Comparison of ENCODE assay signal across 1 cellular context in genomic region chr5:134370871-134371833, GRCh38.
TF ChIP-seq lines count a peak whose summit lies in the region.

Gene UBE2B, plus strand, starts transcription at chr5:134371569. Its CDS starts 27 bp downstream, at chr5:134371596.

TF ChIP-seq in K562, 482 proteins besides CTCF, POLR2A, EP300 and RAD21 (continued from another document and continues in another):
- peak; percentile 82 for TF ChIP-seq LEF1 (IDR thresholded peaks at IDR 0.05)
- TF ChIP-seq POLR2B (IDR thresholded peaks at IDR 0.05; ENCODE audit: low read depth, partially characterized antibody), result peak; percentile 55
- no peak for TF ChIP-seq SMARCB1 (IDR thresholded peaks at IDR 0.05; ENCODE audit: insufficient read length, low read depth)
- TF ChIP-seq STAG1 (CRISPR knock-in tag; IDR thresholded peaks at IDR 0.05; ENCODE audit: borderline replicate concordance), result no peak
- TF ChIP-seq ZNF766 (CRISPR knock-in tag; conservative IDR thresholded peaks at IDR 0.05), result no peak; the same call in 1 of the 2 replicates
- TF ChIP-seq NCOA1 (IDR thresholded peaks at IDR 0.05; ENCODE audit: low read depth), result peak; percentile 62
- TF ChIP-seq NCOA6 (IDR thresholded peaks at IDR 0.05), result no peak
- TF ChIP-seq CBX8 (IDR thresholded peaks at IDR 0.05; ENCODE audit: borderline replicate concordance, extremely low read depth, low read depth, low read length, poor library complexity, severe bottlenecking), result no peak
- TF ChIP-seq ZBTB8A (IDR thresholded peaks at IDR 0.05; ENCODE audit: partially characterized antibody), result no peak
- TF ChIP-seq, protein P1, sequence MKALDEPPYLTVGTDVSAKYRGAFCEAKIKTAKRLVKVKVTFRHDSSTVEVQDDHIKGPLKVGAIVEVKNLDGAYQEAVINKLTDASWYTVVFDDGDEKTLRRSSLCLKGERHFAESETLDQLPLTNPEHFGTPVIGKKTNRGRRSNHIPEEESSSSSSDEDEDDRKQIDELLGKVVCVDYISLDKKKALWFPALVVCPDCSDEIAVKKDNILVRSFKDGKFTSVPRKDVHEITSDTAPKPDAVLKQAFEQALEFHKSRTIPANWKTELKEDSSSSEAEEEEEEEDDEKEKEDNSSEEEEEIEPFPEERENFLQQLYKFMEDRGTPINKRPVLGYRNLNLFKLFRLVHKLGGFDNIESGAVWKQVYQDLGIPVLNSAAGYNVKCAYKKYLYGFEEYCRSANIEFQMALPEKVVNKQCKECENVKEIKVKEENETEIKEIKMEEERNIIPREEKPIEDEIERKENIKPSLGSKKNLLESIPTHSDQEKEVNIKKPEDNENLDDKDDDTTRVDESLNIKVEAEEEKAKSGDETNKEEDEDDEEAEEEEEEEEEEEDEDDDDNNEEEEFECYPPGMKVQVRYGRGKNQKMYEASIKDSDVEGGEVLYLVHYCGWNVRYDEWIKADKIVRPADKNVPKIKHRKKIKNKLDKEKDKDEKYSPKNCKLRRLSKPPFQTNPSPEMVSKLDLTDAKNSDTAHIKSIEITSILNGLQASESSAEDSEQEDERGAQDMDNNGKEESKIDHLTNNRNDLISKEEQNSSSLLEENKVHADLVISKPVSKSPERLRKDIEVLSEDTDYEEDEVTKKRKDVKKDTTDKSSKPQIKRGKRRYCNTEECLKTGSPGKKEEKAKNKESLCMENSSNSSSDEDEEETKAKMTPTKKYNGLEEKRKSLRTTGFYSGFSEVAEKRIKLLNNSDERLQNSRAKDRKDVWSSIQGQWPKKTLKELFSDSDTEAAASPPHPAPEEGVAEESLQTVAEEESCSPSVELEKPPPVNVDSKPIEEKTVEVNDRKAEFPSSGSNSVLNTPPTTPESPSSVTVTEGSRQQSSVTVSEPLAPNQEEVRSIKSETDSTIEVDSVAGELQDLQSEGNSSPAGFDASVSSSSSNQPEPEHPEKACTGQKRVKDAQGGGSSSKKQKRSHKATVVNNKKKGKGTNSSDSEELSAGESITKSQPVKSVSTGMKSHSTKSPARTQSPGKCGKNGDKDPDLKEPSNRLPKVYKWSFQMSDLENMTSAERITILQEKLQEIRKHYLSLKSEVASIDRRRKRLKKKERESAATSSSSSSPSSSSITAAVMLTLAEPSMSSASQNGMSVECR (CRISPR knock-in tag; IDR thresholded peaks at IDR 0.05), result 0 out of 2 replicates have a peak, but pooled peaks have one; percentile 73
- TF ChIP-seq CBFB (CRISPR knock-in tag; IDR thresholded peaks at IDR 0.05), result no peak
- TF ChIP-seq PYGO2 (tag; IDR thresholded peaks at IDR 0.05), result no peak
- TF ChIP-seq ID3 (CRISPR knock-in tag; IDR thresholded peaks at IDR 0.05), result no peak
- TF ChIP-seq ID3 (tag; IDR thresholded peaks at IDR 0.05), result 0 out of 2 replicates have a peak, but pooled peaks have one; percentile 75
- peak; percentile 87 for TF ChIP-seq NR2C1 (IDR thresholded peaks at IDR 0.05)
- TF ChIP-seq NR2C1 (tag; IDR thresholded peaks at IDR 0.05), result peak; percentile 46; the same call in 1 of the 2 replicates
- 0 out of 4 replicates have a peak, but pooled peaks of 1 of the 2 experiments have one; percentile 15 for TF ChIP-seq SRF (CRISPR knock-in tag; IDR thresholded peaks at IDR 0.05)
- TF ChIP-seq ZNF589 (CRISPR knock-in tag; IDR thresholded peaks at IDR 0.05; ENCODE audit: low read depth), result no peak; the same call in 1 of the 2 replicates
- TF ChIP-seq, protein P2, sequence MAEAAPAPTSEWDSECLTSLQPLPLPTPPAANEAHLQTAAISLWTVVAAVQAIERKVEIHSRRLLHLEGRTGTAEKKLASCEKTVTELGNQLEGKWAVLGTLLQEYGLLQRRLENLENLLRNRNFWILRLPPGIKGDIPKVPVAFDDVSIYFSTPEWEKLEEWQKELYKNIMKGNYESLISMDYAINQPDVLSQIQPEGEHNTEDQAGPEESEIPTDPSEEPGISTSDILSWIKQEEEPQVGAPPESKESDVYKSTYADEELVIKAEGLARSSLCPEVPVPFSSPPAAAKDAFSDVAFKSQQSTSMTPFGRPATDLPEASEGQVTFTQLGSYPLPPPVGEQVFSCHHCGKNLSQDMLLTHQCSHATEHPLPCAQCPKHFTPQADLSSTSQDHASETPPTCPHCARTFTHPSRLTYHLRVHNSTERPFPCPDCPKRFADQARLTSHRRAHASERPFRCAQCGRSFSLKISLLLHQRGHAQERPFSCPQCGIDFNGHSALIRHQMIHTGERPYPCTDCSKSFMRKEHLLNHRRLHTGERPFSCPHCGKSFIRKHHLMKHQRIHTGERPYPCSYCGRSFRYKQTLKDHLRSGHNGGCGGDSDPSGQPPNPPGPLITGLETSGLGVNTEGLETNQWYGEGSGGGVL (CRISPR knock-in tag; IDR thresholded peaks at IDR 0.05), result no peak
- no peak for TF ChIP-seq ZNF12 (CRISPR knock-in tag; IDR thresholded peaks at IDR 0.05)
- TF ChIP-seq PRPF4 (IDR thresholded peaks at IDR 0.05; ENCODE audit: insufficient read depth, low read depth, low read length, poor library complexity, severe bottlenecking), result no peak
- peak; percentile 25; the same call in 1 of the 2 replicates for TF ChIP-seq ILF3 (IDR thresholded peaks at IDR 0.05; ENCODE audit: borderline replicate concordance)
- TF ChIP-seq HDAC8 (tag; IDR thresholded peaks at IDR 0.05), result peak; percentile 62; the same call in 1 of the 2 replicates
- TF ChIP-seq ZNF583 (CRISPR knock-in tag; IDR thresholded peaks at IDR 0.05), result no peak
- TF ChIP-seq GABPB2 (CRISPR knock-in tag; conservative IDR thresholded peaks at IDR 0.05), result no peak
- peak; percentile 64; the same call in 1 of the 2 replicates for TF ChIP-seq MEF2D (tag; conservative IDR thresholded peaks at IDR 0.05; ENCODE audit: low read depth)
- peak; percentile 97 for TF ChIP-seq MBD2 (IDR thresholded peaks at IDR 0.05; ENCODE audit: borderline replicate concordance, low read depth)
- no peak; the same call in 1 of the 2 replicates for TF ChIP-seq ELF4 (CRISPR knock-in tag; IDR thresholded peaks at IDR 0.05)
- TF ChIP-seq ETV6 (IDR thresholded peaks at IDR 0.05; ENCODE audit: borderline replicate concordance in 1 of 2, low read depth in 2 of 2, low read length in 1 of 2), result no peak
- TF ChIP-seq ETV6 (CRISPR knock-in tag; IDR thresholded peaks at IDR 0.05; ENCODE audit: borderline replicate concordance), result no peak
- TF ChIP-seq TBL1XR1 (IDR thresholded peaks at IDR 0.05; ENCODE audit: low read length in 2 of 2), result no peak
- peak; percentile 91 for TF ChIP-seq SREBF1 (IDR thresholded peaks at IDR 0.05; ENCODE audit: borderline replicate concordance, low read depth, low read length)
- TF ChIP-seq NBN (IDR thresholded peaks at IDR 0.05; ENCODE audit: low read depth), result peak; percentile 49; the same call in 1 of the 2 replicates
- no peak for TF ChIP-seq ZHX1 (conservative IDR thresholded peaks at IDR 0.05; ENCODE audit: low read length)
- peak; percentile 91 for TF ChIP-seq RBFOX2 (IDR thresholded peaks at IDR 0.05; ENCODE audit: low read depth, low read length)
- no peak for TF ChIP-seq POU5F1 (IDR thresholded peaks at IDR 0.05; ENCODE audit: borderline replicate concordance, low read depth, low read length, partially characterized antibody)
- peak; percentile 87 for TF ChIP-seq FOXM1 (IDR thresholded peaks at IDR 0.05; ENCODE audit: low read depth)
- no peak; the same call in 1 of the 2 replicates for TF ChIP-seq FOXM1 (CRISPR knock-in tag; IDR thresholded peaks at IDR 0.05; ENCODE audit: low read depth)
- TF ChIP-seq PREB (CRISPR knock-in tag; IDR thresholded peaks at IDR 0.05), result no peak
- no peak for TF ChIP-seq SNRNP70 (optimal IDR thresholded peaks at IDR 0.05; ENCODE audit: low read depth, low read length)
- no peak for TF ChIP-seq MCM5 (IDR thresholded peaks at IDR 0.05; ENCODE audit: low read depth)
- peak; percentile 76 for TF ChIP-seq FOSL1 (tag; conservative IDR thresholded peaks at IDR 0.05)
- TF ChIP-seq ZNF23 (CRISPR knock-in tag; IDR thresholded peaks at IDR 0.05), result no peak
- TF ChIP-seq MAX (CRISPR knock-in tag; IDR thresholded peaks at IDR 0.05), result peak; percentile 95
- TF ChIP-seq, protein P3, sequence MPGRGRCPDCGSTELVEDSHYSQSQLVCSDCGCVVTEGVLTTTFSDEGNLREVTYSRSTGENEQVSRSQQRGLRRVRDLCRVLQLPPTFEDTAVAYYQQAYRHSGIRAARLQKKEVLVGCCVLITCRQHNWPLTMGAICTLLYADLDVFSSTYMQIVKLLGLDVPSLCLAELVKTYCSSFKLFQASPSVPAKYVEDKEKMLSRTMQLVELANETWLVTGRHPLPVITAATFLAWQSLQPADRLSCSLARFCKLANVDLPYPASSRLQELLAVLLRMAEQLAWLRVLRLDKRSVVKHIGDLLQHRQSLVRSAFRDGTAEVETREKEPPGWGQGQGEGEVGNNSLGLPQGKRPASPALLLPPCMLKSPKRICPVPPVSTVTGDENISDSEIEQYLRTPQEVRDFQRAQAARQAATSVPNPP (IDR thresholded peaks at IDR 0.05; ENCODE audit: borderline replicate concordance, insufficient read depth, insufficient read length), result no peak
- TF ChIP-seq, protein P4, sequence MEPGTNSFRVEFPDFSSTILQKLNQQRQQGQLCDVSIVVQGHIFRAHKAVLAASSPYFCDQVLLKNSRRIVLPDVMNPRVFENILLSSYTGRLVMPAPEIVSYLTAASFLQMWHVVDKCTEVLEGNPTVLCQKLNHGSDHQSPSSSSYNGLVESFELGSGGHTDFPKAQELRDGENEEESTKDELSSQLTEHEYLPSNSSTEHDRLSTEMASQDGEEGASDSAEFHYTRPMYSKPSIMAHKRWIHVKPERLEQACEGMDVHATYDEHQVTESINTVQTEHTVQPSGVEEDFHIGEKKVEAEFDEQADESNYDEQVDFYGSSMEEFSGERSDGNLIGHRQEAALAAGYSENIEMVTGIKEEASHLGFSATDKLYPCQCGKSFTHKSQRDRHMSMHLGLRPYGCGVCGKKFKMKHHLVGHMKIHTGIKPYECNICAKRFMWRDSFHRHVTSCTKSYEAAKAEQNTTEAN (CRISPR knock-in tag; IDR thresholded peaks at IDR 0.05), result peak; percentile 46; the same call in 1 of the 2 replicates
- peak; percentile 95 for TF ChIP-seq SMAD4 (CRISPR knock-in tag; conservative IDR thresholded peaks at IDR 0.05)
- TF ChIP-seq YY1 (IDR thresholded peaks at IDR 0.05; ENCODE audit: borderline replicate concordance in 1 of 3, control insufficient read depth in 1 of 3, extremely low read depth in 1 of 3, insufficient read depth in 3 of 3, insufficient read length in 1 of 3, insufficient replicate concordance in 2 of 3, low read depth in 1 of 3, low read length in 2 of 3), result peak in 2 of 3 experiments; percentile 31 to 56
- peak; percentile 87; the same call in 1 of the 2 replicates for TF ChIP-seq LCOR (CRISPR knock-in tag; IDR thresholded peaks at IDR 0.05)
- TF ChIP-seq, protein P5, sequence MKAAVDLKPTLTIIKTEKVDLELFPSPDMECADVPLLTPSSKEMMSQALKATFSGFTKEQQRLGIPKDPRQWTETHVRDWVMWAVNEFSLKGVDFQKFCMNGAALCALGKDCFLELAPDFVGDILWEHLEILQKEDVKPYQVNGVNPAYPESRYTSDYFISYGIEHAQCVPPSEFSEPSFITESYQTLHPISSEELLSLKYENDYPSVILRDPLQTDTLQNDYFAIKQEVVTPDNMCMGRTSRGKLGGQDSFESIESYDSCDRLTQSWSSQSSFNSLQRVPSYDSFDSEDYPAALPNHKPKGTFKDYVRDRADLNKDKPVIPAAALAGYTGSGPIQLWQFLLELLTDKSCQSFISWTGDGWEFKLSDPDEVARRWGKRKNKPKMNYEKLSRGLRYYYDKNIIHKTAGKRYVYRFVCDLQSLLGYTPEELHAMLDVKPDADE (conservative IDR thresholded peaks at IDR 0.05; ENCODE audit: control insufficient read depth, low read depth, low read length), result peak; percentile 50; the same call in 1 of the 2 replicates
- TF ChIP-seq, protein P6, sequence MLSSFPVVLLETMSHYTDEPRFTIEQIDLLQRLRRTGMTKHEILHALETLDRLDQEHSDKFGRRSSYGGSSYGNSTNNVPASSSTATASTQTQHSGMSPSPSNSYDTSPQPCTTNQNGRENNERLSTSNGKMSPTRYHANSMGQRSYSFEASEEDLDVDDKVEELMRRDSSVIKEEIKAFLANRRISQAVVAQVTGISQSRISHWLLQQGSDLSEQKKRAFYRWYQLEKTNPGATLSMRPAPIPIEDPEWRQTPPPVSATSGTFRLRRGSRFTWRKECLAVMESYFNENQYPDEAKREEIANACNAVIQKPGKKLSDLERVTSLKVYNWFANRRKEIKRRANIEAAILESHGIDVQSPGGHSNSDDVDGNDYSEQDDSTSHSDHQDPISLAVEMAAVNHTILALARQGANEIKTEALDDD (IDR thresholded peaks at IDR 0.05), result 0 out of 2 replicates have a peak, but pooled peaks have one; percentile 44
